23 cellular contexts compared by ENCODE assay signal in the genomic region with DNA sequence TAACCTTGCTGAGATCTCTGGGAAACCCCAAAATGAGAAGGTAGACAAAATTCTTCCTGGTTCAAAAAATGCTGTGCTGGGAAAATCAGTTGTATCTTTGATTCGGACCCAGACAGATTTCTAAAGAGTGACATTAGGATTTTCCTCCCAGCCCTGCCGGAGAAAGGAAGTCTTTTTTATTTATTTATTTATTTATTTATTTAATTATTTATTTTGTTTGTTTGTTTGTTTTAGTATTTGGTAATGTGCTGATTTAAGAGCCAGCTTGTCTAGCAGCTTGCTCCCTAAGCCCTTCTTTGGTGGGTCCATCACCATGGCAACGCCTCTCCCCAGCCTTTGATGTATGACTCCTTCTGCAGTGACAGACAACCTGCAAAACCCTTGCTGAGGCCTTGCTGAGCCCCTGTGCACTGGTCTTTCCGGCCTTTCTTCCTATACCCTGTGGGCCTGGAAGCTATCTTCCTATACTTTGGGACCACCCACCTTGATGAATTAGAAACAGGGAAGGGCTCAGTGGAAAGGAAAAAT.
DNase-seq lines count a peak whose midpoint lies in the region; ATAC-seq and TF ChIP-seq lines count a peak whose summit lies in the region.
"Had no signal": no experiment of that assay in that cellular context is flagged by ENCODE, and none has a peak within 500 bp of the region (broad histone marks: within the 10 kb centered on the region; RNA-seq: fewer than 3 reads in every experiment).

No MANE protein-coding gene starts in this region.

- H3K4me1 Mint-ChIP-seq in activated CD4-positive, alpha-beta T cell treated with anti-CD3 and anti-CD28 coated beads for 36 hours = peaks cover 11% of the 10 kb centered on the region
- H3K4me1 Mint-ChIP-seq in HFFc6 (ENCODE audit: low read depth) (peaks cover 64% of the 10 kb centered on the region), neural crest cell (peaks cover 17% of the 10 kb centered on the region)
- H3K4me1 Mint-ChIP-seq: activated CD4-positive, alpha-beta T cell treated with anti-CD3 and anti-CD28 coated beads, Interleukin-2, amount 10 ng/mL, durations not matched to agents 7 days and 5 days had no signal

- H3K9me3 Mint-ChIP-seq in activated CD4-positive, alpha-beta T cell treated with anti-CD3 and anti-CD28 coated beads for 36 hours (ENCODE audit: low read depth) = no peaks in the 10 kb centered on the region
- H3K9me3 Mint-ChIP-seq in HFFc6 (no peaks in the 10 kb centered on the region), neural crest cell (peaks cover 4% of the 10 kb centered on the region)
- H3K9me3 Mint-ChIP-seq: activated CD4-positive, alpha-beta T cell treated with anti-CD3 and anti-CD28 coated beads, Interleukin-2, amount 10 ng/mL, durations not matched to agents 7 days and 5 days; activated T-helper 1 cell treated with anti-CD3 and anti-CD28 coated beads, Interleukin-12 subunit alpha, Interleukin-12 subunit beta, Interleukin-2, Interleukin-4 antibody, amounts not matched to agents 30 ng/mL and 10 ng/mL and 1 ng/mL, durations not matched to agents 14 hours and 24 hours and 36 hours; CD4-positive, CD25-positive, alpha-beta regulatory T cell had no signal

- no peak overlapping the region for H3K4me3 Mint-ChIP-seq in activated CD4-positive, alpha-beta T cell treated with anti-CD3 and anti-CD28 coated beads for 36 hours
- H3K4me3 Mint-ChIP-seq in HFFc6 (peak overlapping the region; percentile 68), neural crest cell (no peak overlapping the region)
- H3K4me3 Mint-ChIP-seq: activated CD4-positive, alpha-beta T cell treated with anti-CD3 and anti-CD28 coated beads, Interleukin-2, amount 10 ng/mL, durations not matched to agents 7 days and 5 days; activated T-helper 1 cell treated with anti-CD3 and anti-CD28 coated beads, Interleukin-12 subunit alpha, Interleukin-12 subunit beta, Interleukin-2, Interleukin-4 antibody, amounts not matched to agents 30 ng/mL and 10 ng/mL and 1 ng/mL, durations not matched to agents 14 hours and 24 hours and 36 hours; CD4-positive, CD25-positive, alpha-beta regulatory T cell had no signal

- intact Hi-C loops in activated CD4-positive, alpha-beta T cell treated with anti-CD3 and anti-CD28 coated beads for 36 hours (cut with DNase I, micrococcal nuclease) = no loop called here

- TF ChIP-seq CTCF in HFFc6 (IDR thresholded peaks at IDR 0.05) (no peak), neural crest cell (conservative IDR thresholded peaks at IDR 0.05) (no peak)

- no peak for ATAC-seq in activated CD4-positive, alpha-beta T cell treated with anti-CD3 and anti-CD28 coated beads for 36 hours
- ATAC-seq in HG03378 (IDR thresholded peaks at IDR 0.05; ENCODE audit: unreplicated experiment) (no peak), HG02798 (IDR thresholded peaks at IDR 0.05; ENCODE audit: poor library complexity, unreplicated experiment) (no peak)
- ATAC-seq: left lobe of liver, pancreas, PC-3 had no signal

- no peaks in the 10 kb centered on the region for H3K27me3 Mint-ChIP-seq in activated CD4-positive, alpha-beta T cell treated with anti-CD3 and anti-CD28 coated beads for 36 hours
- peaks cover 2% of the 10 kb centered on the region; the same call in 1 of the 2 replicates for H3K27me3 Mint-ChIP-seq in HFFc6 (ENCODE audit: insufficient read depth)
- no peaks in the 10 kb centered on the region for H3K27me3 Mint-ChIP-seq in neural crest cell (ENCODE audit: low read depth)
- H3K27me3 Mint-ChIP-seq: activated CD4-positive, alpha-beta T cell treated with anti-CD3 and anti-CD28 coated beads, Interleukin-2, amount 10 ng/mL, durations not matched to agents 7 days and 5 days; CD4-positive, CD25-positive, alpha-beta regulatory T cell had no signal

- peak; percentile 16 for DNase-seq in activated CD4-positive, alpha-beta T cell treated with anti-CD3 and anti-CD28 coated beads for 36 hours
- no peak for DNase-seq in activated CD4-positive, alpha-beta T cell treated with anti-CD3 and anti-CD28 coated beads, Interleukin-2, amount 50 U/mL, for 48 hours
- DNase-seq in HFFc6 (no peak), ecto neural progenitor cell (ENCODE audit: low spot score) (peak; percentile 80), neural crest cell (ENCODE audit: low read depth, low spot score) (peak; percentile 9), NCI-H128 (lab: John Stamatoyannopoulos, UW; ENCODE audit: unreplicated experiment) (no peak)
- DNase-seq: ACHN; adrenal gland; caudate nucleus; hypothalamus; NCI-H187 treated with DMSO at 0.1 percent for 48 hours; pancreas; PC-3; sigmoid colon; stimulated activated CD4-positive, alpha-beta T cell treated with anti-CD3 and anti-CD28 coated beads, Interleukin-2, amount 100 ng/mL, for 24 hours; stomach; uterus had no signal

- no peaks in the 10 kb centered on the region for H3K36me3 Mint-ChIP-seq in activated CD4-positive, alpha-beta T cell treated with anti-CD3 and anti-CD28 coated beads for 36 hours (ENCODE audit: low read depth)
- H3K36me3 Mint-ChIP-seq in HFFc6 (ENCODE audit: low read depth) = peaks cover 47% of the 10 kb centered on the region
- H3K36me3 Mint-ChIP-seq in neural crest cell (ENCODE audit: low read depth) = no peaks in the 10 kb centered on the region
- H3K36me3 Mint-ChIP-seq: CD4-positive, CD25-positive, alpha-beta regulatory T cell had no signal

- no peak overlapping the region for H3K27ac Mint-ChIP-seq in activated CD4-positive, alpha-beta T cell treated with anti-CD3 and anti-CD28 coated beads for 36 hours
- H3K27ac Mint-ChIP-seq in HFFc6 (peak overlapping the region; percentile 96), neural crest cell (ENCODE audit: unreplicated experiment) (no peak overlapping the region)
- H3K27ac Mint-ChIP-seq: activated CD4-positive, alpha-beta T cell treated with anti-CD3 and anti-CD28 coated beads, Interleukin-2, amount 10 ng/mL, durations not matched to agents 7 days and 5 days; activated T-helper 1 cell treated with anti-CD3 and anti-CD28 coated beads, Interleukin-12 subunit alpha, Interleukin-12 subunit beta, Interleukin-2, Interleukin-4 antibody, amounts not matched to agents 30 ng/mL and 10 ng/mL and 1 ng/mL, durations not matched to agents 14 hours and 24 hours and 36 hours; CD4-positive, CD25-positive, alpha-beta regulatory T cell had no signal

- CTCF ChIA-PET in activated CD4-positive, alpha-beta T cell treated with anti-CD3 and anti-CD28 coated beads for 36 hours (lab: Charles Lee) = interaction anchor here (0.8 kb wide), 1 partner anchor 15 kb away, joined by 3 read pairs; no protein-coding TSS in a partner anchor

- POLR2A ChIA-PET in activated CD4-positive, alpha-beta T cell treated with anti-CD3 and anti-CD28 coated beads for 36 hours (lab: Charles Lee) = no interaction called here

Comparison
In these comparisons a context has a peak if more than half of its experiments do, and no peak if none do; other contexts are left out.
1. DNase-seq: peak in activated CD4-positive, alpha-beta T cell treated with anti-CD3 and anti-CD28 coated beads for 36 hours (single experiment), ecto neural progenitor cell (single experiment) and neural crest cell (single experiment); none in activated CD4-positive, alpha-beta T cell treated with anti-CD3 and anti-CD28 coated beads, Interleukin-2, amount 50 U/mL, for 48 hours (0 of 2), HFFc6 (single experiment) and NCI-H128 (single experiment).